ENCODE assay signal across 20 cellular contexts in the genomic region with DNA sequence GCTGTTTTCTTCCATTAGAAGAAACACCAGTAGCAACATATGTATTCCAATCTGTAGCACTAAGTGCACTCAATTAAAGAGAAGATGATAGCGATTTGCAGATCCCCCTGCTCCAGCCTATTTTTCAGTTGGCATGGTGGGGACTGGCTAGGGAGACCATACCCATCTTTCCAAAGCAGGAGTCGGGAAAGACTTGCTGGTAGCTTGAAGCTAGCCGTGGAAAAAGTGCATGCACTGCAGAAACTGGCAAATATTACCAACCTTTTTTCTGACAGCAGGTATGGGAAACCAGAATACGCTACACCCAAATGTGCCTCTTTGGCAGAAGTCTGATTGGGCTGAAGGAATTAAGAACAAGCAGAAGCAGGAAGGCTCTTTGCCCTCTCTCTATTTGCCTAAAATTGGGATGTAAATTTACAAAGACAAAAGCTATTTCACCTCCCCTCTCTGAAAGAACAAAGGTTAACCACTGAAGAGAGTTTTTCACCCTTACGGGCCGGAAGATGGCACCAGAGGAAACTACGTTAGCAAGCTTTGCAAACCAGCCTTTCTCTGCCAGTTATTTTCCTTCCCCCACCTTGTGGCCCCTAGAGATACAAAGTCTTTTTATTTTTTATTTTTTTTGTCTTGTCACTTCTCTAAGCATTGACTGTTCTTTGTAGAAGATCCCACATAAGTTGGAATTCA.
DNase-seq lines count a peak whose midpoint lies in the region; TF ChIP-seq lines count a peak whose summit lies in the region.
"Had no signal": no experiment of that assay in that cellular context is flagged by ENCODE, and none has a peak within 500 bp of the region (broad histone marks: within the 10 kb centered on the region; RNA-seq: fewer than 3 reads in every experiment).

No MANE protein-coding gene starts in this region.

- H3K27ac ChIP-seq in iPS-18a (ENCODE audit: low read length) = peak overlapping the region; percentile 51
- H3K27ac ChIP-seq: gastrocnemius medialis, pancreas, skin epidermis had no signal

- H3K27me3 ChIP-seq in HAP-1 (ENCODE audit: low read depth) (no peaks in the 10 kb centered on the region), iPS-18a (ENCODE audit: control insufficient read depth, insufficient read depth, low read length) (no peaks in the 10 kb centered on the region)
- H3K27me3 ChIP-seq: gastrocnemius medialis, pancreas had no signal

- H3K36me3 Mint-ChIP-seq in HFFc6 (ENCODE audit: low read depth) = no peaks in the 10 kb centered on the region
- H3K36me3 Mint-ChIP-seq: stimulated activated memory B cell treated with anti-CD40 and anti-IgM and Interleukin-4, amounts not matched to agents 10 μg/mL and 1 μg/mL and 100 μg/mL, for 72 hours had no signal

- no peaks in the 10 kb centered on the region for H3K4me1 Mint-ChIP-seq in HFFc6 (ENCODE audit: low read depth)
- H3K4me1 Mint-ChIP-seq: activated CD4-positive, alpha-beta memory T cell treated with anti-CD3 and anti-CD28 coated beads, Interleukin-2, amount 10 ng/mL, durations not matched to agents 7 days and 5 days; activated T-helper 17 cell treated with anti-CD3 and anti-CD28 coated beads, Interleukin-2, amount 50 U/mL, for 72 hours; stimulated activated memory B cell treated with anti-CD40 and anti-IgM and Interleukin-4, amounts not matched to agents 10 μg/mL and 1 μg/mL and 100 μg/mL, for 72 hours had no signal

- H3K36me3 ChIP-seq in HAP-1 (replicated peaks) (no peaks in the 10 kb centered on the region), iPS-18a (ENCODE audit: control insufficient read depth, low read depth, low read length) (no peaks in the 10 kb centered on the region)
- H3K36me3 ChIP-seq: gastrocnemius medialis, pancreas had no signal

- no peak overlapping the region for H3K27ac Mint-ChIP-seq in HFFc6
- H3K27ac Mint-ChIP-seq: activated CD4-positive, alpha-beta memory T cell treated with anti-CD3 and anti-CD28 coated beads, Interleukin-2, amount 10 ng/mL, durations not matched to agents 7 days and 5 days; activated T-helper 17 cell treated with anti-CD3 and anti-CD28 coated beads, Interleukin-2, amount 50 U/mL, for 72 hours; stimulated activated memory B cell treated with anti-CD40 and anti-IgM and Interleukin-4, amounts not matched to agents 10 μg/mL and 1 μg/mL and 100 μg/mL, for 72 hours had no signal

- H3K27me3 Mint-ChIP-seq in HFFc6 (ENCODE audit: insufficient read depth) = no peaks in the 10 kb centered on the region
- H3K27me3 Mint-ChIP-seq: activated CD4-positive, alpha-beta memory T cell treated with anti-CD3 and anti-CD28 coated beads, Interleukin-2, amount 10 ng/mL, durations not matched to agents 7 days and 5 days; activated T-helper 17 cell treated with anti-CD3 and anti-CD28 coated beads, Interleukin-2, amount 50 U/mL, for 72 hours; stimulated activated memory B cell treated with anti-CD40 and anti-IgM and Interleukin-4, amounts not matched to agents 10 μg/mL and 1 μg/mL and 100 μg/mL, for 72 hours had no signal

- peak; percentile 29 for DNase-seq in COLO829 (ENCODE audit: low spot score)
- peak; percentile 11 to 26 for DNase-seq in HAP-1 (ENCODE audit: low spot score in 2 of 2)
- peak; percentile 20 for DNase-seq in OCI-M1 (lab: John Stamatoyannopoulos, UW)
- DNase-seq in RPMI8226 = no peak
- no peak for DNase-seq in hippocampal formation (lab: John Stamatoyannopoulos, UW)
- no peak for DNase-seq in NCI-H187 (lab: John Stamatoyannopoulos, UW)
- DNase-seq in HFFc6 = no peak
- DNase-seq: activated CD4-positive, alpha-beta memory T cell treated with anti-CD3 and anti-CD28 coated beads, Interleukin-2, amount 10 ng/mL, durations not matched to agents 7 days and 5 days; amniotic stem cell; cerebellar nuclear complex; gastrocnemius medialis; NCI-H187 treated with DMSO at 0.1 percent for 48 hours; NCI-H774; pancreas; SHP77 treated with DMSO at 0.1 percent for 48 hours; trophoblast cell had no signal

- no peak overlapping the region for H3K4me3 Mint-ChIP-seq in HFFc6
- H3K4me3 Mint-ChIP-seq: activated CD4-positive, alpha-beta memory T cell treated with anti-CD3 and anti-CD28 coated beads, Interleukin-2, amount 10 ng/mL, durations not matched to agents 7 days and 5 days; activated T-helper 17 cell treated with anti-CD3 and anti-CD28 coated beads, Interleukin-2, amount 50 U/mL, for 72 hours; stimulated activated memory B cell treated with anti-CD40 and anti-IgM and Interleukin-4, amounts not matched to agents 10 μg/mL and 1 μg/mL and 100 μg/mL, for 72 hours had no signal

- no peak overlapping the region for H3K9ac ChIP-seq in iPS-18a (ENCODE audit: low read length)

- in situ Hi-C loops in HAP-1 (cut with MboI; ENCODE audit: low sequenced_read_pairs) = no loop called here

- TF ChIP-seq CTCF in HFFc6 (IDR thresholded peaks at IDR 0.05) = no peak

- H3K9me3 ChIP-seq in HAP-1 (no peaks in the 10 kb centered on the region), iPS-18a (ENCODE audit: control insufficient read depth, low read depth, low read length) (peaks cover 8% of the 10 kb centered on the region)
- H3K9me3 ChIP-seq: gastrocnemius medialis, pancreas had no signal

- H3K4me3 ChIP-seq in HAP-1 (no peak overlapping the region), iPS-18a (ENCODE audit: low read length) (no peak overlapping the region)
- H3K4me3 ChIP-seq: gastrocnemius medialis, pancreas, skin epidermis had no signal

- peaks cover 42% of the 10 kb centered on the region for H3K9me3 Mint-ChIP-seq in HFFc6

- peaks cover 3% of the 10 kb centered on the region; the same call in 1 of the 2 replicates for H3K4me1 ChIP-seq in HAP-1
- H3K4me1 ChIP-seq in iPS-18a (ENCODE audit: control insufficient read depth, low read depth, low read length) = peaks cover 36% of the 10 kb centered on the region
- H3K4me1 ChIP-seq: gastrocnemius medialis, pancreas had no signal

Comparison
In these comparisons a context has a peak if more than half of its experiments do, and no peak if none do; other contexts are left out.
1. DNase-seq: peak in COLO829 (single experiment), HAP-1 (2 of 2) and OCI-M1 (single experiment); none in RPMI8226 (single experiment), hippocampal formation (0 of 2), NCI-H187 (0 of 2) and HFFc6 (single experiment).